In genomic region chrX:2596050-2596449, GRCh38 we compare ENCODE assay signal across 20 cellular contexts.
DNase-seq lines count a peak whose midpoint lies in the region; ATAC-seq and TF ChIP-seq lines count a peak whose summit lies in the region.
"Had no signal": no experiment of that assay in that cellular context is flagged by ENCODE, and none has a peak within 500 bp of the region (broad histone marks: within the 10 kb centered on the region; RNA-seq: fewer than 3 reads in every experiment).

No MANE protein-coding gene starts in this region.

- peaks cover 12% of the 10 kb centered on the region for H3K4me1 Mint-ChIP-seq in CD8-positive, alpha-beta T cell (ENCODE audit: low read depth)

- no peaks in the 10 kb centered on the region for H3K27me3 ChIP-seq in CD8-positive, alpha-beta T cell (ENCODE audit: insufficient read depth, low read length)
- H3K27me3 ChIP-seq in foreskin keratinocyte (no peaks in the 10 kb centered on the region), BE2C (no peaks in the 10 kb centered on the region)

- intact Hi-C loops in CD8-positive, alpha-beta T cell (cut with DNase I, micrococcal nuclease) = no loop called here

- no peak for DNase-seq in CD8-positive, alpha-beta T cell
- peak; percentile 46 for DNase-seq in ELR (ENCODE audit: low read depth)
- DNase-seq in foreskin keratinocyte = peak in 1 of 2 donors; percentile 53
- no peak for DNase-seq in NCI-H82 (lab: John Stamatoyannopoulos, UW)
- DNase-seq in BE2C = no peak
- DNase-seq in DMS53 (lab: John Stamatoyannopoulos, UW) = no peak
- DNase-seq: AML-193; CD8-positive, alpha-beta memory T cell; COR-L47; DMS 273 treated with DMSO at 0.1 percent for 48 hours; DMS79; HCEC 1CT; Karpas-422; KBM-7 had no signal

- peak overlapping the region; percentile 37 for H3K27ac Mint-ChIP-seq in CD8-positive, alpha-beta T cell
- H3K27ac Mint-ChIP-seq: GM23338, IgD-negative memory B cell had no signal

- POLR2A ChIA-PET in CD8-positive, alpha-beta T cell (lab: Charles Lee) = no interaction called here

- H3K9me3 ChIP-seq in CD8-positive, alpha-beta T cell (ENCODE audit: low read length) = no peaks in the 10 kb centered on the region
- no peaks in the 10 kb centered on the region for H3K9me3 ChIP-seq in BE2C
- H3K9me3 ChIP-seq: A549 had no signal

- no peak overlapping the region for H3K4me3 ChIP-seq in CD8-positive, alpha-beta T cell (ENCODE audit: low read depth, low read length)
- H3K4me3 ChIP-seq in BE2C (ENCODE audit: low read depth, low read length) = no peak overlapping the region
- H3K4me3 ChIP-seq: A549, GM23338 had no signal

- no peak for ATAC-seq in CD8-positive, alpha-beta T cell
- ATAC-seq in foreskin keratinocyte = peak; percentile 13
- ATAC-seq: A549, GM23338, HepG2 had no signal

- no peaks in the 10 kb centered on the region for H3K27me3 Mint-ChIP-seq in CD8-positive, alpha-beta T cell (ENCODE audit: low read depth)
- H3K27me3 Mint-ChIP-seq: CD8-positive, alpha-beta memory T cell had no signal

- H3K27ac ChIP-seq in CD8-positive, alpha-beta T cell (ENCODE audit: low read depth, low read length) = no peak overlapping the region
- no peak overlapping the region for H3K27ac ChIP-seq in foreskin keratinocyte
- H3K27ac ChIP-seq: A549; BLaER1 treated with 17β-estradiol and CSF1 and Interleukin-3, amounts not matched to agents 10 nM and 100 nM; HL-60 had no signal

- H3K36me3 Mint-ChIP-seq in CD8-positive, alpha-beta T cell = peaks cover 35% of the 10 kb centered on the region

- H3K9me3 Mint-ChIP-seq in CD8-positive, alpha-beta T cell = no peaks in the 10 kb centered on the region
- H3K9me3 Mint-ChIP-seq: CD8-positive, alpha-beta memory T cell had no signal

- H3K4me1 ChIP-seq in CD8-positive, alpha-beta T cell (ENCODE audit: insufficient read depth, low read length) = no peaks in the 10 kb centered on the region
- H3K4me1 ChIP-seq in foreskin keratinocyte = peaks cover 26% of the 10 kb centered on the region
- no peaks in the 10 kb centered on the region for H3K4me1 ChIP-seq in BE2C

- CTCF ChIA-PET in CD8-positive, alpha-beta T cell (lab: Charles Lee) = no interaction called here

- H3K36me3 ChIP-seq in CD8-positive, alpha-beta T cell (ENCODE audit: insufficient read depth, low read length) = no peaks in the 10 kb centered on the region
- H3K36me3 ChIP-seq in BE2C = no peaks in the 10 kb centered on the region

- H3K4me3 Mint-ChIP-seq in CD8-positive, alpha-beta T cell = no peak overlapping the region
- H3K4me3 Mint-ChIP-seq: CD8-positive, alpha-beta memory T cell; GM23338; IgD-negative memory B cell had no signal

- TF ChIP-seq CTCF in CD8-positive, alpha-beta T cell (IDR thresholded peaks at IDR 0.05) = no peak
- TF ChIP-seq CTCF in foreskin keratinocyte (conservative IDR thresholded peaks at IDR 0.05) (no peak), BE2C (IDR thresholded peaks at IDR 0.05; ENCODE audit: low read depth, low read length) (no peak)
